ENCODE assay signal across 8 cellular contexts in genomic region chr1:26838474-26839338, GRCh38. TPM values are rescaled to one million over a fixed set of nuclear protein-coding genes. Genes with fewer than 3 reads are reported as not detected.
DNase-seq lines count a peak whose midpoint lies in the region; ATAC-seq and TF ChIP-seq lines count a peak whose summit lies in the region.

No MANE protein-coding gene starts in this region.

- H3K36me3 Mint-ChIP-seq in dendritic cell treated with granulocyte-macrophage colony-stimulating factor and Interleukin-4, amounts not matched to agents 40 ng/mL and 50 ng/mL, for 4 days (ENCODE audit: low read depth) = peaks cover 100% of the 10 kb centered on the region

- TF ChIP-seq POLR2A in Peyer's patch (IDR thresholded peaks at IDR 0.05) = no peak

- intact Hi-C loops in dendritic cell treated with granulocyte-macrophage colony-stimulating factor and Interleukin-4, amounts not matched to agents 40 ng/mL and 50 ng/mL, for 4 days (cut with micrococcal nuclease) = no loop called here
- intact Hi-C loops in aorta (cut with DNase I) = no loop called here

- H3K9me3 Mint-ChIP-seq in dendritic cell treated with granulocyte-macrophage colony-stimulating factor and Interleukin-4, amounts not matched to agents 40 ng/mL and 50 ng/mL, for 4 days = no peaks in the 10 kb centered on the region

- no peak for TF ChIP-seq CTCF in GM13976 (IDR thresholded peaks at IDR 0.05; ENCODE audit: borderline replicate concordance, control extremely low read depth, extremely low read depth, insufficient read depth, missing control alignments)
- no peak for TF ChIP-seq CTCF in Peyer's patch (IDR thresholded peaks at IDR 0.05)

- H3K36me3 ChIP-seq in Peyer's patch = peaks cover 0 to 78% (median 0%) of the 10 kb centered on the region in 3 donors
- H3K36me3 ChIP-seq in aorta (ENCODE audit: control insufficient read depth in 1 of 2, insufficient read depth in 2 of 2, low read length in 1 of 2) = peaks cover 0 to 15% of the 10 kb centered on the region in 2 donors

- no peaks in the 10 kb centered on the region for H3K9me3 ChIP-seq in Peyer's patch
- no peaks in the 10 kb centered on the region for H3K9me3 ChIP-seq in aorta (ENCODE audit: control insufficient read depth, low read length)

- WGBS in aorta, 2 donors = 80 to 81% methylated on average over 8 of the region's 8 CpGs

- peaks cover 16% of the 10 kb centered on the region for H3K4me1 Mint-ChIP-seq in dendritic cell treated with granulocyte-macrophage colony-stimulating factor and Interleukin-4, amounts not matched to agents 40 ng/mL and 50 ng/mL, for 4 days (ENCODE audit: low read depth)

- H3K4me1 ChIP-seq in Peyer's patch (peaks cover 0 to 18% (median 4%) of the 10 kb centered on the region in 4 donors), aorta (ENCODE audit: control insufficient read depth in 1 of 2, insufficient read depth in 2 of 2, low read length in 2 of 2) (no peaks in the 10 kb centered on the region)

- H3K4me3 ChIP-seq in Peyer's patch (no peak overlapping the region), aorta (ENCODE audit: low read length in 2 of 2) (no peak overlapping the region)

- peak overlapping the region; percentile 11 for H3K27ac Mint-ChIP-seq in dendritic cell treated with granulocyte-macrophage colony-stimulating factor and Interleukin-4, amounts not matched to agents 40 ng/mL and 50 ng/mL, for 4 days

- peak; percentile 85 for DNase-seq in GM13976 (ENCODE audit: low spot score)
- peak in 2 of 3 donors; percentile 61 to 82 for DNase-seq in Peyer's patch
- DNase-seq in aorta = no peak
- no peak for DNase-seq in cerebellum (ENCODE audit: low spot score)
- no peak for DNase-seq in mesenteric fat pad (ENCODE audit: low spot score)
- no peak for DNase-seq in iPS-NIHi7 (ENCODE audit: extremely low spot score)

- peak; percentile 88 for ATAC-seq in GM21723 (IDR thresholded peaks at IDR 0.05; ENCODE audit: unreplicated experiment)
- ATAC-seq in aorta (ENCODE audit: low FRiP score) = peak; percentile 36

- no peak overlapping the region for H3K4me3 Mint-ChIP-seq in dendritic cell treated with granulocyte-macrophage colony-stimulating factor and Interleukin-4, amounts not matched to agents 40 ng/mL and 50 ng/mL, for 4 days

- H3K27me3 Mint-ChIP-seq in dendritic cell treated with granulocyte-macrophage colony-stimulating factor and Interleukin-4, amounts not matched to agents 40 ng/mL and 50 ng/mL, for 4 days = no peaks in the 10 kb centered on the region

- H3K27ac ChIP-seq in Peyer's patch = peak overlapping the region in 3 of 4 donors; percentile 37 to 67 (median 41)
- no peak overlapping the region for H3K27ac ChIP-seq in aorta (ENCODE audit: low read depth in 1 of 2, low read length in 2 of 2)

- H3K27me3 ChIP-seq in Peyer's patch (no peaks in the 10 kb centered on the region), aorta (ENCODE audit: control insufficient read depth in 1 of 2, insufficient read depth in 2 of 2, low read length in 1 of 2) (no peaks in the 10 kb centered on the region)

- in situ Hi-C loops in GM13976 (cut with MboI; ENCODE audit: low sequenced_read_pairs, unreplicated experiment) = no loop called here

RNA-seq across cellular contexts. Expression of gene ZDHHC18, which starts 12.2 kb away (rescaled TPM):
- total RNA-seq in Peyer's patch = 10 to 100 TPM; 12.4 to 40.3 (median 29.0) TPM
- 10 to 100 TPM; 18.0 to 21.4 TPM for total RNA-seq in aorta
- 1 to 10 TPM; 8.0 to 8.2 TPM for polyA plus RNA-seq in aorta
- 8.4 TPM for total RNA-seq in cerebellum
- total RNA-seq in mesenteric fat pad = 52.5 TPM

RNA-seq across cellular contexts. Expression of gene SFN, which starts 24.2 kb away (rescaled TPM):
- total RNA-seq in Peyer's patch = 10 to 100 TPM; 19.8 to 66.6 (median 44.6) TPM
- 1 to 10 TPM; 3.7 to 7.6 TPM for total RNA-seq in aorta
- polyA plus RNA-seq in aorta = 10 to 100 TPM in 1 of 2 donors, 1 to 10 TPM in 1; 3.3 to 18.3 TPM
- total RNA-seq in cerebellum = not detected
- total RNA-seq in mesenteric fat pad = 1.3 TPM

RNA-seq across cellular contexts. Expression of gene PIGV, which starts 51.0 kb away (rescaled TPM):
- total RNA-seq in Peyer's patch (10 to 100 TPM in 3 of 4 donors, 1 to 10 TPM in 1; 9.9 to 24.5 (median 18.1) TPM), aorta (10 to 100 TPM in 1 of 2 donors, 1 to 10 TPM in 1; 6.8 to 10.3 TPM), cerebellum (6.5 TPM), mesenteric fat pad (9.0 TPM)
- polyA plus RNA-seq in aorta = 10 to 100 TPM in 1 of 2 donors, 1 to 10 TPM in 1; 6.9 to 10.9 TPM

RNA-seq across cellular contexts. Expression of gene GPN2, which starts 51.4 kb away (rescaled TPM):
- 10 to 100 TPM; 13.5 to 19.6 (median 17.3) TPM for total RNA-seq in Peyer's patch
- 10 to 100 TPM; 17.7 to 19.6 TPM for total RNA-seq in aorta
- polyA plus RNA-seq in aorta = 10 to 100 TPM; 12.1 to 20.7 TPM
- 14.4 TPM for total RNA-seq in cerebellum
- total RNA-seq in mesenteric fat pad = 28.5 TPM

Comparison
In these comparisons a context has a peak if more than half of its experiments do, and no peak if none do; other contexts are left out.
1. DNase-seq: peak in GM13976 (single experiment) and Peyer's patch (2 of 3); none in aorta (0 of 2), cerebellum (single experiment), mesenteric fat pad (single experiment) and iPS-NIHi7 (single experiment).
2. H3K27ac ChIP-seq: peak in Peyer's patch (3 of 4); none in aorta (0 of 2).